In the genomic region with DNA sequence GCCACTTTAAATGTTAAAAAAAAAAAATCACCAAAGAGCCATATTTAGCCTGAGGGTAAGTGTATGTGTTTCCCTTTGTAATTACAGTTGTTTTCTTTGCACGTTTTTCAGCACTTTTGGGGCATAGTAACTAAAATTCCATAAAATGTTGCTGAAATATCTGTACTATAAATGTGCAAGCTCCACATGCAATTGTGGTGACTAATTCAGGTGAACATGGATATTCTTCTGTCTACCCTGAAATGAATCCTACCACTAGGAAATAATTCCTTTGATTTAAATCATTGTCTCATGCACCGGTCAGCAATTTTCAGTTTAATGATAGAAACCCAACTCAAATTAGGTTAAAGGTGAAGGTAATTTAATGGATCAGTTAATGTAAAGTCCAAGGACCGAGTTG, we compare ENCODE assay signal across 15 cellular contexts. TPM values are rescaled to one million over a fixed set of nuclear protein-coding genes. Genes with fewer than 3 reads are reported as not detected.
DNase-seq lines count a peak whose midpoint lies in the region; ATAC-seq, FAIRE-seq and TF ChIP-seq lines count a peak whose summit lies in the region.
"Had no signal": no experiment of that assay in that cellular context is flagged by ENCODE, and none has a peak within 500 bp of the region (broad histone marks: within the 10 kb centered on the region; RNA-seq: fewer than 3 reads in every experiment).

No MANE protein-coding gene starts in this region.

- CTCF ChIA-PET in mammary epithelial cell (lab: Charles Lee; ENCODE audit: low non-redundant PET), result no interaction called here
- CTCF ChIA-PET in MCF 10A (lab: Yijun Ruan, JAX), result interaction anchor here (1.8 kb wide), 1 partner anchor 10 kb away, joined by 4 read pairs; no protein-coding TSS in a partner anchor

- intact Hi-C loops in mammary epithelial cell (cut with micrococcal nuclease), result no loop called here
- intact Hi-C loops in MCF 10A (cut with micrococcal nuclease), result no loop called here

- no peak for TF ChIP-seq CTCF in mammary epithelial cell (conservative IDR thresholded peaks at IDR 0.05 in 1 of 2, IDR thresholded peaks at IDR 0.05 in 1 of 2; ENCODE audit: extremely low read depth in 1 of 2, insufficient read depth in 1 of 2, low read depth in 1 of 2, low read length in 2 of 2)
- TF ChIP-seq CTCF in MCF 10A (IDR thresholded peaks at IDR 0.05; ENCODE audit: unreplicated experiment), result no peak
- no peak for TF ChIP-seq CTCF in bronchial epithelial cell (IDR thresholded peaks at IDR 0.05; ENCODE audit: insufficient read depth, low read length, severe bottlenecking)
- TF ChIP-seq CTCF in mesothelial cell of epicardium (IDR thresholded peaks at IDR 0.05; ENCODE audit: unreplicated experiment), result no peak

- no peaks in the 10 kb centered on the region for H3K9me3 ChIP-seq in mammary epithelial cell (replicated peaks; ENCODE audit: insufficient read depth, low read length)
- H3K9me3 ChIP-seq: BLaER1 treated with 17β-estradiol and CSF1 and Interleukin-3, amounts not matched to agents 10 nM and 100 nM had no signal

- no peak overlapping the region for H3K9ac ChIP-seq in mammary epithelial cell (ENCODE audit: insufficient read depth, low read length)
- H3K9ac ChIP-seq: BLaER1 treated with 17β-estradiol and CSF1 and Interleukin-3, amounts not matched to agents 10 nM and 100 nM; GM23248 had no signal

- H3K27ac Mint-ChIP-seq in MCF 10A (ENCODE audit: low read depth, unreplicated experiment) (no peak overlapping the region), mesothelial cell of epicardium (peak overlapping the region; percentile 88)
- H3K27ac Mint-ChIP-seq: CD4-positive, CD25-positive, alpha-beta regulatory T cell; IgD-negative memory B cell had no signal

- DNase-seq in mammary epithelial cell (peak; percentile 27), MCF 10A (ENCODE audit: unreplicated experiment) (no peak), bronchial epithelial cell (ENCODE audit: low read depth) (peak; percentile 55), mesothelial cell of epicardium (ENCODE audit: low spot score in 2 of 2, unreplicated experiment in 2 of 2) (no peak), mesenteric fat pad (ENCODE audit: low spot score) (no peak)
- DNase-seq: AML-193; CD4-positive, CD25-positive, alpha-beta regulatory T cell; DMS 273 treated with DMSO at 0.1 percent for 48 hours; GM23248; H7 had no signal

- H3K79me2 ChIP-seq in mammary epithelial cell (ENCODE audit: insufficient read depth, low read length), result no peaks in the 10 kb centered on the region

- POLR2A ChIA-PET in MCF 10A (lab: Yijun Ruan, JAX), result interaction anchor here (0.6 to 2.3 kb wide), 9 partner anchors 10 to 435 kb away, joined by 3 to 11 read pairs (median 3); partner anchors contain the start of genes TBC1D23 and TFG

- H3K4me1 Mint-ChIP-seq in MCF 10A (ENCODE audit: insufficient read depth, unreplicated experiment) (peaks cover 11% of the 10 kb centered on the region), mesothelial cell of epicardium (peaks cover 42% of the 10 kb centered on the region)
- H3K4me1 Mint-ChIP-seq: CD4-positive, CD25-positive, alpha-beta regulatory T cell; IgD-negative memory B cell had no signal

- H3K27me3 ChIP-seq in mammary epithelial cell (ENCODE audit: insufficient read depth, low read length) (no peaks in the 10 kb centered on the region), bronchial epithelial cell (ENCODE audit: control insufficient read depth, insufficient read depth, low read length) (peaks cover 2% of the 10 kb centered on the region)
- H3K27me3 ChIP-seq: BLaER1 treated with 17β-estradiol and CSF1 and Interleukin-3, amounts not matched to agents 10 nM and 100 nM had no signal

- in situ Hi-C loops in mammary epithelial cell (cut with MboI; ENCODE audit: low sequenced_read_pairs in 2 of 2), result no loop called here

- no peaks in the 10 kb centered on the region for H3K27me3 Mint-ChIP-seq in MCF 10A (ENCODE audit: insufficient read depth, unreplicated experiment)
- peaks cover 5% of the 10 kb centered on the region for H3K27me3 Mint-ChIP-seq in mesothelial cell of epicardium (ENCODE audit: low read depth)

- H3K36me3 ChIP-seq in mammary epithelial cell (ENCODE audit: insufficient read depth, low read length), result no peaks in the 10 kb centered on the region
- no peaks in the 10 kb centered on the region for H3K36me3 ChIP-seq in bronchial epithelial cell (ENCODE audit: control insufficient read depth, insufficient read depth, low read length)
- H3K36me3 ChIP-seq: BLaER1 treated with 17β-estradiol and CSF1 and Interleukin-3, amounts not matched to agents 10 nM and 100 nM had no signal

- H3K4me2 ChIP-seq in mammary epithelial cell (ENCODE audit: insufficient read depth, low read depth, low read length), result peak overlapping the region; percentile 26
- H3K4me2 ChIP-seq: BLaER1 treated with 17β-estradiol and CSF1 and Interleukin-3, amounts not matched to agents 10 nM and 100 nM had no signal

- H3K36me3 Mint-ChIP-seq in MCF 10A (ENCODE audit: insufficient read depth, unreplicated experiment) (no peaks in the 10 kb centered on the region), mesothelial cell of epicardium (no peaks in the 10 kb centered on the region)
- H3K36me3 Mint-ChIP-seq: CD4-positive, CD25-positive, alpha-beta regulatory T cell; IgD-negative memory B cell had no signal

- BruUV-seq in mammary epithelial cell (replicated peaks; lab: Mats Ljungman, UMichigan) (no TSS peak), MCF 10A (replicated peaks; lab: Mats Ljungman, UMichigan) (no TSS peak)

- H3K9me3 Mint-ChIP-seq in MCF 10A (ENCODE audit: unreplicated experiment), result no peaks in the 10 kb centered on the region
- peaks cover 3% of the 10 kb centered on the region for H3K9me3 Mint-ChIP-seq in mesothelial cell of epicardium

- no peak for FAIRE-seq in bronchial epithelial cell (lab: Jason Lieb, UNC)

- WGBS in mammary epithelial cell (ENCODE audit: low coverage, missing lambda C conversion rate), result 76% methylated on average over 3 of the region's 3 CpGs

- no peak overlapping the region for H3K27ac ChIP-seq in mammary epithelial cell (ENCODE audit: insufficient read depth, low read depth, low read length)
- H3K27ac ChIP-seq: 22Rv1; BLaER1 treated with 17β-estradiol and CSF1 and Interleukin-3, amounts not matched to agents 10 nM and 100 nM; GM23248 had no signal

- dilution Hi-C loops in mammary epithelial cell (cut with HindIII; ENCODE audit: low sequenced_read_pairs), result no loop called here

- ATAC-seq in HG02938 (IDR thresholded peaks at IDR 0.05; ENCODE audit: unreplicated experiment), result no peak
- no peak for ATAC-seq in GM21737 (IDR thresholded peaks at IDR 0.05; ENCODE audit: unreplicated experiment)

- H3K4me1 ChIP-seq in mammary epithelial cell (ENCODE audit: insufficient read depth, low read length), result peaks cover 22% of the 10 kb centered on the region
- H3K4me1 ChIP-seq: BLaER1 treated with 17β-estradiol and CSF1 and Interleukin-3, amounts not matched to agents 10 nM and 100 nM had no signal

- H3K4me3 ChIP-seq in mammary epithelial cell (replicated peaks in 1 of 3; ENCODE audit: insufficient read depth in 1 of 3, low read depth in 2 of 3, low read length in 3 of 3), result no peak overlapping the region
- no peak overlapping the region for H3K4me3 ChIP-seq in bronchial epithelial cell (ENCODE audit: low read depth, low read length)
- H3K4me3 ChIP-seq: BLaER1 treated with 17β-estradiol and CSF1 and Interleukin-3, amounts not matched to agents 10 nM and 100 nM; GM23248 had no signal

- H3K4me3 Mint-ChIP-seq in MCF 10A (ENCODE audit: unreplicated experiment) (no peak overlapping the region), mesothelial cell of epicardium (no peak overlapping the region)
- H3K4me3 Mint-ChIP-seq: CD4-positive, CD25-positive, alpha-beta regulatory T cell; IgD-negative memory B cell had no signal

- peak overlapping the region; percentile 53 for H2AFZ ChIP-seq in mammary epithelial cell (ENCODE audit: low read depth, low read length)
- H2AFZ ChIP-seq: GM23248 had no signal

- no peaks in the 10 kb centered on the region for H4K20me1 ChIP-seq in mammary epithelial cell (ENCODE audit: insufficient read depth, low read length)
- H4K20me1 ChIP-seq: BLaER1 treated with 17β-estradiol and CSF1 and Interleukin-3, amounts not matched to agents 10 nM and 100 nM had no signal

RNA-seq across cellular contexts. Expression of gene TFG, which starts 13.1 kb away (rescaled TPM):
- total RNA-seq in mammary epithelial cell (100 to 1,000 TPM; 129 to 137 TPM), MCF 10A (2022) (162 and 168 TPM in 2 replicates), bronchial epithelial cell (64.8 and 68.2 TPM in 2 replicates), mesothelial cell of epicardium (109 to 116 TPM (median 111 TPM) in 3 replicates), mesenteric fat pad (83.1 TPM)
- 169 TPM for polyA plus RNA-seq in mammary epithelial cell
- polyA minus RNA-seq in mammary epithelial cell, result 71.6 TPM

Comparison
In these comparisons a context has a peak if more than half of its experiments do, and no peak if none do; other contexts are left out.
1. DNase-seq: peak in mammary epithelial cell (single experiment) and bronchial epithelial cell (single experiment); none in MCF 10A (single experiment), mesothelial cell of epicardium (0 of 2) and mesenteric fat pad (single experiment).